In the genomic region with DNA sequence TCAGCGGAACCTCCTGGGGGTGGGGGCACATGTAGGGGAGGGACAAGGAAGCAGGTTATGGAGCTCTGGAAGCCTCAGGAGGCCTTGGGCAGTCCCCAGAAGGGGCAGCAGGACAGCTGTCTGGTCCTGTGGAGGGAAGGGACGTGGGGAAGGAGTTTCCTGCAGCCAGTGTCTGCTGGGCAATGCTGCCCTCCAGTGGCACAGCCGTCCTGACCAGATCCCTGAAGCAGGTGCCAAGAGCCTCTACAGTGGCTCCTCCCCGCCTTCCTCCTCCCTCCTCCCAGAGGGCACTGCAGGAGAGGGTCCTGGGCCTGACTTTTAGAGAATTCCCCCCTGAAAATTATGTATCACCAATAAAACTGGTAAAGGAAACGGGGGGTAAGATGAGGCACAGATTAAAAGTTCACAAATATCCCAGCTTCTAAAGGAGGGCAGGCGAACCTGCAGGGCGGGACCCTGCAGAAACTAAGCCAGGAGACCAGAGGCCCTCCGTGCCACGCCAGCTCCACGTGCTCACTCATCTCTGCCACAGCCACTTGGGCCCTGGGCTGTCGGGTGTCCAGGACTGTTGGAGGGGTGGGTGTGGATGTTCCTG, we compare ENCODE assay signal across 9 cellular contexts.
A peak's percentile ranks its signal among the peaks of the same experiment; 100 is the strongest.
DNase-seq lines count a peak whose midpoint lies in the region; ATAC-seq and TF ChIP-seq lines count a peak whose summit lies in the region.
"Had no signal": no experiment of that assay in that cellular context is flagged by ENCODE, and none has a peak within 500 bp of the region (broad histone marks: within the 10 kb centered on the region; RNA-seq: fewer than 3 reads in every experiment).

No MANE protein-coding gene starts in this region.

- in situ Hi-C loops in astrocyte of the cerebellum (cut with HindIII; ENCODE audit: low sequenced_read_pairs): no loop called here

- ATAC-seq in stimulated activated effector memory CD8-positive, alpha-beta T cell treated with anti-CD3 and anti-CD28 coated beads, Interleukin-12 subunit alpha, Interleukin-12 subunit beta, amount 100 ng/mL, for 72 hours: no peak

- peak; percentile 77 for TF ChIP-seq CTCF in astrocyte of the cerebellum (IDR thresholded peaks at IDR 0.05; ENCODE audit: low read depth, low read length, missing control alignments)
- TF ChIP-seq CTCF in type B pancreatic cell (conservative IDR thresholded peaks at IDR 0.05): peak; percentile 77

- H3K27ac Mint-ChIP-seq in type B pancreatic cell: no peak overlapping the region
- H3K27ac Mint-ChIP-seq in stimulated activated effector memory CD8-positive, alpha-beta T cell treated with anti-CD3 and anti-CD28 coated beads, Interleukin-12 subunit alpha, Interleukin-12 subunit beta, amount 100 ng/mL, for 72 hours: no peak overlapping the region
- H3K27ac Mint-ChIP-seq: activated naive CD8-positive, alpha-beta T cell treated with anti-CD3 and anti-CD28 coated beads, Interleukin-2, amount 10 ng/mL, durations not matched to agents 7 days and 5 days had no signal

- no peaks in the 10 kb centered on the region for H3K4me1 Mint-ChIP-seq in type B pancreatic cell (ENCODE audit: unreplicated experiment)
- H3K4me1 Mint-ChIP-seq in stimulated activated effector memory CD8-positive, alpha-beta T cell treated with anti-CD3 and anti-CD28 coated beads, Interleukin-12 subunit alpha, Interleukin-12 subunit beta, amount 100 ng/mL, for 72 hours: no peaks in the 10 kb centered on the region

- DNase-seq in NCI-H446 (lab: John Stamatoyannopoulos, UW) (peak; percentile 24 to 56), NCI-H446 treated with DMSO at 0.1 percent for 48 hours (lab: John Stamatoyannopoulos, UW) (no peak), NCI-H1694 treated with DMSO at 0.1 percent for 48 hours (lab: John Stamatoyannopoulos, UW) (peak; percentile 35), astrocyte of the cerebellum (ENCODE audit: low read depth) (peak; percentile 48), iris pigment epithelial cell (ENCODE audit: low read depth) (peak; percentile 62), type B pancreatic cell (ENCODE audit: extremely low spot score, unreplicated experiment) (no peak), NCI-H526 treated with DMSO at 0.1 percent for 48 hours (lab: John Stamatoyannopoulos, UW) (no peak)
- no peak for DNase-seq in stimulated activated effector memory CD8-positive, alpha-beta T cell treated with anti-CD3 and anti-CD28 coated beads, Interleukin-12 subunit alpha, Interleukin-12 subunit beta, amount 100 ng/mL, for 72 hours (ENCODE audit: low spot score in 2 of 2)
- DNase-seq: activated naive CD8-positive, alpha-beta T cell treated with anti-CD3 and anti-CD28 coated beads, Interleukin-2, amount 10 ng/mL, durations not matched to agents 7 days and 5 days had no signal

- H3K27me3 Mint-ChIP-seq in type B pancreatic cell: no peaks in the 10 kb centered on the region
- H3K27me3 Mint-ChIP-seq: activated naive CD8-positive, alpha-beta T cell treated with anti-CD3 and anti-CD28 coated beads, Interleukin-2, amount 10 ng/mL, durations not matched to agents 7 days and 5 days had no signal

- H3K9me3 Mint-ChIP-seq in type B pancreatic cell: no peaks in the 10 kb centered on the region
- H3K9me3 Mint-ChIP-seq in stimulated activated effector memory CD8-positive, alpha-beta T cell treated with anti-CD3 and anti-CD28 coated beads, Interleukin-12 subunit alpha, Interleukin-12 subunit beta, amount 100 ng/mL, for 72 hours: no peaks in the 10 kb centered on the region
- H3K9me3 Mint-ChIP-seq: activated naive CD8-positive, alpha-beta T cell treated with anti-CD3 and anti-CD28 coated beads, Interleukin-2, amount 10 ng/mL, durations not matched to agents 7 days and 5 days had no signal

- no peak overlapping the region for H3K4me3 ChIP-seq in astrocyte of the cerebellum (ENCODE audit: low read depth, low read length)

- peaks cover 5% of the 10 kb centered on the region for H3K36me3 Mint-ChIP-seq in type B pancreatic cell
- H3K36me3 Mint-ChIP-seq in stimulated activated effector memory CD8-positive, alpha-beta T cell treated with anti-CD3 and anti-CD28 coated beads, Interleukin-12 subunit alpha, Interleukin-12 subunit beta, amount 100 ng/mL, for 72 hours: peaks cover 7% of the 10 kb centered on the region

- no peak overlapping the region for H3K4me3 Mint-ChIP-seq in type B pancreatic cell
- H3K4me3 Mint-ChIP-seq in stimulated activated effector memory CD8-positive, alpha-beta T cell treated with anti-CD3 and anti-CD28 coated beads, Interleukin-12 subunit alpha, Interleukin-12 subunit beta, amount 100 ng/mL, for 72 hours: no peak overlapping the region
- H3K4me3 Mint-ChIP-seq: activated naive CD8-positive, alpha-beta T cell treated with anti-CD3 and anti-CD28 coated beads, Interleukin-2, amount 10 ng/mL, durations not matched to agents 7 days and 5 days had no signal

Comparison
In these comparisons a context has a peak if more than half of its experiments do, and no peak if none do; other contexts are left out.
1. DNase-seq: peak in NCI-H446 (2 of 2), NCI-H1694 treated with DMSO at 0.1 percent for 48 hours (single experiment), astrocyte of the cerebellum (single experiment) and iris pigment epithelial cell (single experiment); none in NCI-H446 treated with DMSO at 0.1 percent for 48 hours (single experiment), type B pancreatic cell (single experiment), stimulated activated effector memory CD8-positive, alpha-beta T cell treated with anti-CD3 and anti-CD28 coated beads, Interleukin-12 subunit alpha, Interleukin-12 subunit beta, amount 100 ng/mL, for 72 hours (0 of 2) and NCI-H526 treated with DMSO at 0.1 percent for 48 hours (single experiment).